ENCODE assay signal across 8 cellular contexts in genomic region chr14:35121887-35122695, GRCh38. TPM values are rescaled to one million over a fixed set of nuclear protein-coding genes. Genes with fewer than 3 reads are reported as not detected.
DNase-seq lines count a peak whose midpoint lies in the region; ATAC-seq and TF ChIP-seq lines count a peak whose summit lies in the region.

PPP2R3C (minus strand) TSS chr14:35121990; CDS start chr14:35121959, 31 bp downstream.
PRORP (plus strand) TSS chr14:35122552; CDS start chr14:35123246, 694 bp downstream.

- H3K4me1 ChIP-seq in left lung, result peaks cover 10 to 72% of the 10 kb centered on the region in 2 donors

- H3K27ac ChIP-seq in left lung, result peak within 1 kb of the TSS; percentile 97 to 98

- TF ChIP-seq CTCF in left lung (IDR thresholded peaks at IDR 0.05), result no peak

- peak; percentile 79 for ATAC-seq in GM19372 (IDR thresholded peaks at IDR 0.05; ENCODE audit: low read depth, unreplicated experiment)
- peak; percentile 67 for ATAC-seq in HG03558 (IDR thresholded peaks at IDR 0.05; ENCODE audit: extremely low read depth, unreplicated experiment)
- ATAC-seq in left lung, result peak; percentile 94

- peak; percentile 47 to 98 (median 94) for DNase-seq in C1 segment of cervical spinal cord (lab: John Stamatoyannopoulos, UW)
- DNase-seq in NCI-H748 treated with DMSO at 0.1 percent for 48 hours (lab: John Stamatoyannopoulos, UW), result peak; percentile 86
- DNase-seq in activated CD4-positive, alpha-beta T cell treated with anti-CD3 and anti-CD28 coated beads, Interleukin-2, amount 50 U/mL, for 24 hours (ENCODE audit: low read depth in 1 of 2, low spot score in 1 of 2), result peak; percentile 76 to 86
- peak; percentile 96 for DNase-seq in dermis blood vessel endothelial cell
- peak; percentile 96 to 97 for DNase-seq in left lung
- peak; percentile 78 to 79 for DNase-seq in stimulated activated CD4-positive, alpha-beta T cell treated with anti-CD3 and anti-CD28 coated beads, Interleukin-2, amount 100 ng/mL, for 48 hours

- intact Hi-C loops in left lung (cut with DNase I), result no loop called here

- H3K4me3 ChIP-seq in left lung, result peak within 1 kb of the TSS; percentile 74 to 78

- H3K9me3 ChIP-seq in left lung, result no peaks in the 10 kb centered on the region

- no peaks in the 10 kb centered on the region for H3K27me3 ChIP-seq in left lung

- H3K36me3 ChIP-seq in left lung, result peaks cover 0 to 22% of the 10 kb centered on the region in 2 donors

RNA-seq across cellular contexts. Expression of gene PPP2R3C, which starts in this region (rescaled TPM):
- 34.6 and 46.1 TPM in 2 replicates for total RNA-seq in dermis blood vessel endothelial cell
- 10 to 100 TPM; 26.2 to 32.5 TPM for total RNA-seq in left lung

RNA-seq across cellular contexts. Expression of gene PRORP, which starts in this region (rescaled TPM):
- total RNA-seq in dermis blood vessel endothelial cell (39.8 and 41.6 TPM in 2 replicates), left lung (10 to 100 TPM; 31.9 to 38.8 TPM)

Comparison
In these comparisons a context has a peak if more than half of its experiments do, and no peak if none do; other contexts are left out.
1. Peak in every context shown above with its lines: DNase-seq, ATAC-seq, H3K4me3 ChIP-seq and H3K27ac ChIP-seq.